In the genomic region with DNA sequence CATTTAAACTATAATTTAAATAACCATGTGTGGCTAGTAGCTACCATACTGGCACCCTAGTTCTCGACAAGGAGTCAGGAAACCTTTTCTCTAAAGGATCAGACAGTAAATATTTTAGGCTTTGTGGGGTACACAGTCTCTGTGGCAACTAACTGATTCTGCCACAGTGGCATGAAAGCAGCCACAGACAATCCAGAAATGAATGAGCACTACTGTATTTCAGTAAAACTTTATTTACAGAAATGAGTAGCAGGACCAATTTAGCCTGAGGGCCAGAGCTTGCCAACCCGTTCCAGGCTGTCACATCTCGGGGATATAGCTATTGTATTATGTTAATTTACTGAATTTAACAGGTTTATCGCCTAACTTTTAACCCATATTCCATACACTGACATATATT, we compare ENCODE assay signal across 33 cellular contexts.
A peak's percentile ranks its signal among the peaks of the same experiment; 100 is the strongest.
DNase-seq lines count a peak whose midpoint lies in the region; ATAC-seq and TF ChIP-seq lines count a peak whose summit lies in the region.
"Had no signal": no experiment of that assay in that cellular context is flagged by ENCODE, and none has a peak within 500 bp of the region (broad histone marks: within the 10 kb centered on the region; RNA-seq: fewer than 3 reads in every experiment).

No MANE protein-coding gene starts in this region.

- no peak overlapping the region for H3K4me3 Mint-ChIP-seq in activated CD8-positive, alpha-beta memory T cell treated with anti-CD3 and anti-CD28 coated beads, Interleukin-2, amount 10 ng/mL, durations not matched to agents 7 days and 5 days
- no peak overlapping the region for H3K4me3 Mint-ChIP-seq in stimulated activated effector memory CD8-positive, alpha-beta T cell treated with anti-CD3 and anti-CD28 coated beads, Interleukin-12 subunit alpha, Interleukin-12 subunit beta, amount 100 ng/mL, for 72 hours
- H3K4me3 Mint-ChIP-seq: activated naive CD8-positive, alpha-beta T cell; neural progenitor cell; T-helper 17 cell had no signal

- no peaks in the 10 kb centered on the region for H3K79me2 ChIP-seq in MM.1S (ENCODE audit: low read length)

- H3K9ac ChIP-seq in MM.1S (ENCODE audit: low read length), result no peak overlapping the region
- H3K9ac ChIP-seq: neural progenitor cell, SK-N-SH had no signal

- no peak overlapping the region for H2AFZ ChIP-seq in MM.1S (ENCODE audit: low read length)
- H2AFZ ChIP-seq: neural progenitor cell had no signal

- ATAC-seq in activated CD8-positive, alpha-beta memory T cell treated with anti-CD3 and anti-CD28 coated beads, Interleukin-2, amount 10 ng/mL, durations not matched to agents 7 days and 5 days, result peak; percentile 64
- ATAC-seq in HG02588 (IDR thresholded peaks at IDR 0.05; ENCODE audit: unreplicated experiment), result peak; percentile 61
- peak; percentile 58 for ATAC-seq in HG03460 (IDR thresholded peaks at IDR 0.05; ENCODE audit: unreplicated experiment)
- ATAC-seq in stimulated activated effector memory CD8-positive, alpha-beta T cell treated with anti-CD3 and anti-CD28 coated beads, Interleukin-12 subunit alpha, Interleukin-12 subunit beta, amount 100 ng/mL, for 72 hours, result peak; percentile 89
- ATAC-seq in GM19452 (IDR thresholded peaks at IDR 0.05; ENCODE audit: unreplicated experiment), result no peak
- ATAC-seq: activated CD4-positive, CD25-positive, alpha-beta regulatory T cell treated with anti-CD3 and anti-CD28 coated beads, Interleukin-2, amount 50 U/mL, for 24 hours; foreskin keratinocyte; pancreas; T-helper 17 cell had no signal

- H4K20me1 ChIP-seq in MM.1S (ENCODE audit: insufficient read depth, low read length), result no peaks in the 10 kb centered on the region

- CTCF ChIA-PET in activated CD8-positive, alpha-beta memory T cell treated with anti-CD3 and anti-CD28 coated beads, Interleukin-2, amount 10 ng/mL, durations not matched to agents 7 days and 5 days (lab: Charles Lee), result interaction anchor here (1.5 kb wide), 1 partner anchor 13 kb away, joined by 3 read pairs; no protein-coding TSS in a partner anchor

- no peak overlapping the region for H3K4me3 ChIP-seq in MM.1S (ENCODE audit: low read length)
- H3K4me3 ChIP-seq: breast epithelium, esophagus squamous epithelium, HAP-1, heart left ventricle, left ventricle myocardium inferior, neural progenitor cell, pancreas, thyroid gland, uterus had no signal

- H3K4me1 ChIP-seq in MM.1S (ENCODE audit: low read length), result no peaks in the 10 kb centered on the region
- H3K4me1 ChIP-seq: breast epithelium, esophagus squamous epithelium, foreskin keratinocyte, HAP-1, neural progenitor cell, pancreas, thyroid gland, uterus had no signal

- no peak for TF ChIP-seq CTCF in MM.1S (IDR thresholded peaks at IDR 0.05; ENCODE audit: low read length)

- no peaks in the 10 kb centered on the region for H3K9me3 ChIP-seq in MM.1S (replicated peaks; ENCODE audit: insufficient read depth, low read length)
- H3K9me3 ChIP-seq: breast epithelium, esophagus squamous epithelium, HAP-1, heart left ventricle, left ventricle myocardium inferior, pancreas, SK-N-SH, thyroid gland, uterus had no signal

- H3K9me3 Mint-ChIP-seq in activated CD8-positive, alpha-beta memory T cell treated with anti-CD3 and anti-CD28 coated beads, Interleukin-2, amount 10 ng/mL, durations not matched to agents 7 days and 5 days (ENCODE audit: low read depth), result no peaks in the 10 kb centered on the region
- no peaks in the 10 kb centered on the region for H3K9me3 Mint-ChIP-seq in stimulated activated effector memory CD8-positive, alpha-beta T cell treated with anti-CD3 and anti-CD28 coated beads, Interleukin-12 subunit alpha, Interleukin-12 subunit beta, amount 100 ng/mL, for 72 hours
- H3K9me3 Mint-ChIP-seq: neural progenitor cell had no signal

- H3K36me3 ChIP-seq in MM.1S (replicated peaks; ENCODE audit: insufficient read depth, low read length), result no peaks in the 10 kb centered on the region
- H3K36me3 ChIP-seq: breast epithelium, HAP-1, neural progenitor cell, thyroid gland, uterus had no signal

- H3K4me1 Mint-ChIP-seq in activated CD8-positive, alpha-beta memory T cell treated with anti-CD3 and anti-CD28 coated beads, Interleukin-2, amount 10 ng/mL, durations not matched to agents 7 days and 5 days, result peaks cover 20% of the 10 kb centered on the region
- peaks cover 13% of the 10 kb centered on the region for H3K4me1 Mint-ChIP-seq in stimulated activated effector memory CD8-positive, alpha-beta T cell treated with anti-CD3 and anti-CD28 coated beads, Interleukin-12 subunit alpha, Interleukin-12 subunit beta, amount 100 ng/mL, for 72 hours
- H3K4me1 Mint-ChIP-seq: neural progenitor cell had no signal

- no peaks in the 10 kb centered on the region for H3K27me3 Mint-ChIP-seq in activated CD8-positive, alpha-beta memory T cell treated with anti-CD3 and anti-CD28 coated beads, Interleukin-2, amount 10 ng/mL, durations not matched to agents 7 days and 5 days
- H3K27me3 Mint-ChIP-seq: activated naive CD8-positive, alpha-beta T cell; T-helper 17 cell had no signal

- H3K4me2 ChIP-seq in MM.1S (ENCODE audit: low read depth, low read length), result no peak overlapping the region
- H3K4me2 ChIP-seq: neural progenitor cell, SK-N-SH had no signal

- H3K27me3 ChIP-seq in MM.1S (replicated peaks; ENCODE audit: insufficient read depth, low read length), result no peaks in the 10 kb centered on the region
- H3K27me3 ChIP-seq: breast epithelium, esophagus squamous epithelium, foreskin keratinocyte, heart left ventricle, neural progenitor cell, pancreas, thyroid gland, uterus had no signal

- H3F3A ChIP-seq in MM.1S (ENCODE audit: insufficient read depth, low read length), result no peaks in the 10 kb centered on the region

- H3K27ac Mint-ChIP-seq in activated CD8-positive, alpha-beta memory T cell treated with anti-CD3 and anti-CD28 coated beads, Interleukin-2, amount 10 ng/mL, durations not matched to agents 7 days and 5 days, result no peak overlapping the region
- H3K27ac Mint-ChIP-seq in stimulated activated effector memory CD8-positive, alpha-beta T cell treated with anti-CD3 and anti-CD28 coated beads, Interleukin-12 subunit alpha, Interleukin-12 subunit beta, amount 100 ng/mL, for 72 hours, result no peak overlapping the region
- H3K27ac Mint-ChIP-seq: activated naive CD8-positive, alpha-beta T cell; neural progenitor cell; T-helper 17 cell had no signal

- no peak overlapping the region for H3K27ac ChIP-seq in MM.1S (ENCODE audit: low read length)
- H3K27ac ChIP-seq: breast epithelium, esophagus squamous epithelium, foreskin keratinocyte, heart left ventricle, left ventricle myocardium inferior, neural progenitor cell, pancreas, thyroid gland, uterus had no signal

- DNase-seq in activated CD8-positive, alpha-beta memory T cell treated with anti-CD3 and anti-CD28 coated beads, Interleukin-2, amount 10 ng/mL, durations not matched to agents 7 days and 5 days, result peak; percentile 60
- no peak for DNase-seq in activated CD8-positive, alpha-beta memory T cell treated with anti-CD3 and anti-CD28 coated beads, Interleukin-2, amount 50 U/mL, for 4 hours
- peak in 1 of 2 donors; percentile 51 for DNase-seq in stimulated activated effector memory CD8-positive, alpha-beta T cell treated with anti-CD3 and anti-CD28 coated beads, Interleukin-12 subunit alpha, Interleukin-12 subunit beta, amount 100 ng/mL, for 72 hours (ENCODE audit: low spot score in 2 of 2)
- no peak for DNase-seq in MM.1S
- no peak for DNase-seq in stimulated activated CD4-positive, alpha-beta T cell treated with anti-CD3 and anti-CD28 coated beads, Interleukin-4, amount 100 ng/mL, for 1 hour
- DNase-seq: 8988T; activated CD4-positive, alpha-beta T cell treated with anti-CD3 and anti-CD28 coated beads, Interleukin-2, amount 50 U/mL, for 48 hours; C1 segment of cervical spinal cord; esophagus squamous epithelium; foreskin keratinocyte; heart left ventricle; islet precursor cell; Kasumi-1; left ventricle myocardium inferior; mesendoderm; NCI-H1048; NCI-H1694; NCI-H446 treated with DMSO at 0.1 percent for 48 hours; OCI-M1; pancreas; retina; SK-N-SH; T-helper 17 cell; thyroid gland; uterus had no signal

- no peaks in the 10 kb centered on the region for H3K9me2 ChIP-seq in MM.1S (replicated peaks; ENCODE audit: insufficient read depth, low read length)
- H3K9me2 ChIP-seq: SK-N-SH had no signal

- peaks cover 20% of the 10 kb centered on the region for H3K36me3 Mint-ChIP-seq in activated CD8-positive, alpha-beta memory T cell treated with anti-CD3 and anti-CD28 coated beads, Interleukin-2, amount 10 ng/mL, durations not matched to agents 7 days and 5 days
- H3K36me3 Mint-ChIP-seq in stimulated activated effector memory CD8-positive, alpha-beta T cell treated with anti-CD3 and anti-CD28 coated beads, Interleukin-12 subunit alpha, Interleukin-12 subunit beta, amount 100 ng/mL, for 72 hours, result peaks cover 23% of the 10 kb centered on the region
- H3K36me3 Mint-ChIP-seq: neural progenitor cell had no signal
